ENCODE assay signal across 10 cellular contexts in genomic region chr10:69217119-69217754, GRCh38. TPM values are rescaled to one million over a fixed set of nuclear protein-coding genes. Genes with fewer than 3 reads are reported as not detected.
DNase-seq lines count a peak whose midpoint lies in the region; ATAC-seq and TF ChIP-seq lines count a peak whose summit lies in the region.
"Had no signal": no experiment of that assay in that cellular context is flagged by ENCODE, and none has a peak within 500 bp of the region (broad histone marks: within the 10 kb centered on the region; RNA-seq: fewer than 3 reads in every experiment).

No MANE protein-coding gene starts in this region.

- CTCF ChIA-PET in CD8-positive, alpha-beta memory T cell (lab: Charles Lee) = interaction anchor here (0.7 to 1.1 kb wide), 2 partner anchors 8 to 18 kb away, joined by 3 to 4 read pairs; no protein-coding TSS in a partner anchor

- H3K27ac Mint-ChIP-seq in CD8-positive, alpha-beta memory T cell = peak overlapping the region in 1 of 8 donors; percentile 46

- H3K4me1 ChIP-seq in CD8-positive, alpha-beta memory T cell (ENCODE audit: insufficient read depth, low read length) = peaks cover 30% of the 10 kb centered on the region

- no peaks in the 10 kb centered on the region for H3K36me3 ChIP-seq in CD8-positive, alpha-beta memory T cell (ENCODE audit: insufficient read depth, low read length)
- H3K36me3 ChIP-seq: MG63 had no signal

- H3K4me1 Mint-ChIP-seq in CD8-positive, alpha-beta memory T cell = peaks cover 24 to 53% (median 35%) of the 10 kb centered on the region in 3 donors

- POLR2A ChIA-PET in CD8-positive, alpha-beta memory T cell (lab: Charles Lee) = no interaction called here

- TF ChIP-seq CTCF in cardiac fibroblast (IDR thresholded peaks at IDR 0.05; ENCODE audit: low read depth, low read length) = no peak

- ATAC-seq in GM21576 (IDR thresholded peaks at IDR 0.05; ENCODE audit: unreplicated experiment) (no peak), GM19455 (IDR thresholded peaks at IDR 0.05; ENCODE audit: unreplicated experiment) (no peak)
- ATAC-seq: sciatic nerve had no signal

- H3K27me3 ChIP-seq in CD8-positive, alpha-beta memory T cell (ENCODE audit: insufficient read depth, low read length, poor library complexity, severe bottlenecking) = no peaks in the 10 kb centered on the region
- H3K27me3 ChIP-seq: MG63 had no signal

- peak overlapping the region; percentile 3 for H3K27ac ChIP-seq in CD8-positive, alpha-beta memory T cell (ENCODE audit: low read depth, low read length)

- no peaks in the 10 kb centered on the region for H3K27me3 Mint-ChIP-seq in CD8-positive, alpha-beta memory T cell

- peaks cover 0 to 6% (median 2%) of the 10 kb centered on the region in 5 donors for H3K9me3 Mint-ChIP-seq in CD8-positive, alpha-beta memory T cell

- H3K4me3 Mint-ChIP-seq in CD8-positive, alpha-beta memory T cell = no peak overlapping the region

- peaks cover 0 to 14% (median 0%) of the 10 kb centered on the region in 3 donors for H3K36me3 Mint-ChIP-seq in CD8-positive, alpha-beta memory T cell

- H3K9me3 ChIP-seq in CD8-positive, alpha-beta memory T cell (ENCODE audit: low read length) = no peaks in the 10 kb centered on the region
- H3K9me3 ChIP-seq: MG63 had no signal

- DNase-seq in CD8-positive, alpha-beta memory T cell = no peak
- DNase-seq in M059J (ENCODE audit: low read depth) = peak; percentile 90
- DNase-seq in cardiac fibroblast (ENCODE audit: low read depth in 2 of 2) = peak; percentile 75 to 80
- peak; percentile 39 to 86 for DNase-seq in lung microvascular endothelial cell (ENCODE audit: low read depth in 2 of 2)
- DNase-seq in activated T-cell treated with anti-CD3 and anti-CD28 coated beads, Interleukin-2, amount 50 U/mL, for 48 hours = no peak
- no peak for DNase-seq in NCI-H128 (lab: John Stamatoyannopoulos, UW; ENCODE audit: unreplicated experiment)
- DNase-seq: MG63 had no signal

- H3K4me3 ChIP-seq in CD8-positive, alpha-beta memory T cell (ENCODE audit: low read length) = no peak overlapping the region
- no peak overlapping the region for H3K4me3 ChIP-seq in cardiac fibroblast (replicated peaks in 1 of 2; ENCODE audit: low read depth in 2 of 2, low read length in 2 of 2)
- H3K4me3 ChIP-seq: MG63 had no signal

RNA-seq across cellular contexts. Expression of gene HKDC1, which starts 2.9 kb away (rescaled TPM):
- under 1 TPM in 1 of 2 experiments, not detected in 1; 0.15 TPM for total RNA-seq in CD8-positive, alpha-beta memory T cell
- polyA plus RNA-seq in CD8-positive, alpha-beta memory T cell = 3.0 TPM
- 0.27 and 3.4 TPM in 2 replicates for total RNA-seq in M059J (2014; rRNA removed; shearing (Covaris generic))
- total RNA-seq in lung microvascular endothelial cell = under 0.01 TPM in 1 of 2 replicates, not detected in the other

RNA-seq across cellular contexts. Expression of gene SUPV3L1, which starts 37.2 kb away (rescaled TPM):
- 10 to 100 TPM; 50.0 to 51.0 TPM for total RNA-seq in CD8-positive, alpha-beta memory T cell
- 25.1 TPM for polyA plus RNA-seq in CD8-positive, alpha-beta memory T cell
- 32.8 and 44.5 TPM in 2 replicates for total RNA-seq in M059J (2014; rRNA removed; shearing (Covaris generic))
- 13.1 and 20.8 TPM in 2 replicates for total RNA-seq in lung microvascular endothelial cell

Comparison
In these comparisons a context has a peak if more than half of its experiments do, and no peak if none do; other contexts are left out.
1. DNase-seq: peak in M059J (single experiment), cardiac fibroblast (2 of 2) and lung microvascular endothelial cell (2 of 2); none in CD8-positive, alpha-beta memory T cell (0 of 5), activated T-cell treated with anti-CD3 and anti-CD28 coated beads, Interleukin-2, amount 50 U/mL, for 48 hours (0 of 2) and NCI-H128 (single experiment).